In the genomic region with DNA sequence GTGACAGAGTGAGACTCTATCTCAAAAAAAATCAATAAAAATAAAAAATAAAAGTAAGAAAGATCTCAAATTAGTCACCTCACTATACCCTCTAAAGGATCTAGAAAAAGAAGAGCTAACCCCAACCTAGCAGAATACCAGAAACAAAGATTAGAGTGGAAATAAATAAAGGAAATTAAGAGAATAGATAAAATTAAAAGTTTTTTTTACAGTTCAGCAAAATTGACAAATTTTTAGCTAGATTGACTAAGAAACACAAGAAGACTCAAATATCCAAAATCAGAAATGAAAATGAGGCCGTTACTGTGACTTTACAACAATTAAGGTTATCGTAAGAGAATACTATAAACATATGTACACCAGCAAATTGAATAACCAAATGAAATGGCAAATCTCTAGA, we compare ENCODE assay signal across 27 cellular contexts.
"Had no signal": no experiment of that assay in that cellular context is flagged by ENCODE, and none has a peak within 500 bp of the region (broad histone marks: within the 10 kb centered on the region; RNA-seq: fewer than 3 reads in every experiment).

No MANE protein-coding gene starts in this region.

- H3K27ac ChIP-seq: stomach, suprapubic skin, testis, thoracic aorta, thyroid gland, tibial artery, tibial nerve, transverse colon, upper lobe of left lung, upper lobe of right lung, uterus, vagina had no signal

- H3K27me3 ChIP-seq: stomach, suprapubic skin, testis, thyroid gland, tibial artery, tibial nerve, transverse colon, upper lobe of left lung, upper lobe of right lung, uterus, vagina had no signal

- FAIRE-seq: urothelium cell line had no signal

- H3K4me3 ChIP-seq: stomach, suprapubic skin, testis, thoracic aorta, thyroid gland, tibial artery, tibial nerve, transverse colon, upper lobe of left lung, upper lobe of right lung, uterus, vagina had no signal

- DNase-seq: stimulated activated CD4-positive, alpha-beta T cell treated with anti-CD3 and anti-CD28 coated beads, Interleukin-2, amount 100 ng/mL, for 48 hours; stimulated activated CD4-positive, alpha-beta T cell treated with anti-CD3 and anti-CD28 coated beads, Interleukin-4, amount 100 ng/mL, for 1 hour; stimulated activated CD4-positive, alpha-beta T cell treated with anti-CD3 and anti-CD28 coated beads, Interleukin-4, amount 100 ng/mL, for 24 hours; stimulated activated CD4-positive, alpha-beta T cell treated with anti-CD3 and anti-CD28 coated beads, Interleukin-4, amount 100 ng/mL, for 4 hours; stimulated activated CD8-positive, alpha-beta memory T cell treated with anti-CD3 and anti-CD28 coated beads, Interleukin-4, amount 100 ng/mL, for 48 hours; stimulated activated naive B cell treated with anti-CD40 and anti-IgM and Interleukin-4, amounts not matched to agents 10 μg/mL and 1 μg/mL and 100 μg/mL, for 72 hours; stimulated activated naive CD4-positive, alpha-beta T cell; stimulated activated naive CD4-positive, alpha-beta T cell treated with Interleukin-2 at 50 U/mL for 16 hours; stimulated activated naive CD8-positive, alpha-beta T cell treated with anti-CD3 and anti-CD28 coated beads, Interleukin-15, amount 100 ng/mL, for 72 hours; stimulated activated naive CD8-positive, alpha-beta T cell treated with anti-CD3 and anti-CD28 coated beads, Interleukin-15, Interleukin-2, amounts not matched to agents 100 U/mL and 50 U/mL, for 24 hours; stomach; substantia nigra; testis; thyroid gland; tibial artery; transverse colon; trophoblast cell; upper lobe of left lung; upper lobe of right lung; uterus had no signal

- H3K36me3 ChIP-seq: stomach, suprapubic skin, thoracic aorta, thyroid gland, tibial artery, tibial nerve, transverse colon, upper lobe of left lung, upper lobe of right lung, uterus, vagina had no signal

- H3K9me3 ChIP-seq: stomach, suprapubic skin, testis, thoracic aorta, thyroid gland, tibial artery, tibial nerve, transverse colon, upper lobe of left lung, upper lobe of right lung, uterus, vagina had no signal

- ATAC-seq: stimulated activated effector memory CD8-positive, alpha-beta T cell treated with anti-CD3 and anti-CD28 coated beads, Interleukin-12 subunit alpha, Interleukin-12 subunit beta, amount 100 ng/mL, for 72 hours; stimulated activated memory B cell treated with anti-CD40 and anti-IgM and Interleukin-4, amounts not matched to agents 10 μg/mL and 1 μg/mL and 100 μg/mL, for 72 hours; stimulated activated naive B cell treated with anti-CD40 and anti-IgM and Interleukin-4, amounts not matched to agents 10 μg/mL and 1 μg/mL and 100 μg/mL, for 72 hours; stimulated activated naive CD8-positive, alpha-beta T cell treated with anti-CD3 and anti-CD28 coated beads, Interleukin-15, amount 100 ng/mL, for 72 hours; stimulated activated naive CD8-positive, alpha-beta T cell treated with anti-CD3 and anti-CD28 coated beads, Interleukin-15, Interleukin-2, amounts not matched to agents 100 U/mL and 50 U/mL, for 24 hours; upper lobe of right lung had no signal
